In genomic region chr9:68804911-68805889, GRCh38 we compare ENCODE assay signal across 1 cellular context.
TF ChIP-seq lines count a peak whose summit lies in the region.

No MANE protein-coding gene starts in this region.

TF ChIP-seq in WTC11, 78 proteins besides CTCF, POLR2A, EP300 and RAD21 (continued from another document):
- TF ChIP-seq ARID4B (CRISPR knock-in tag; IDR thresholded peaks at IDR 0.05; ENCODE audit: borderline replicate concordance) (no peak), ESRRA (CRISPR knock-in tag; IDR thresholded peaks at IDR 0.05; ENCODE audit: borderline replicate concordance) (no peak), IRF2 (CRISPR knock-in tag; IDR thresholded peaks at IDR 0.05; ENCODE audit: borderline replicate concordance, low read depth) (no peak), ZMAT4 (CRISPR knock-in tag; IDR thresholded peaks at IDR 0.05) (no peak), EMX1 (CRISPR knock-in tag; IDR thresholded peaks at IDR 0.05) (no peak)
TF ChIP-seq in WTC11: peak in this region for 0.
